Comparison of ENCODE assay signal across 8 cellular contexts in the genomic region with DNA sequence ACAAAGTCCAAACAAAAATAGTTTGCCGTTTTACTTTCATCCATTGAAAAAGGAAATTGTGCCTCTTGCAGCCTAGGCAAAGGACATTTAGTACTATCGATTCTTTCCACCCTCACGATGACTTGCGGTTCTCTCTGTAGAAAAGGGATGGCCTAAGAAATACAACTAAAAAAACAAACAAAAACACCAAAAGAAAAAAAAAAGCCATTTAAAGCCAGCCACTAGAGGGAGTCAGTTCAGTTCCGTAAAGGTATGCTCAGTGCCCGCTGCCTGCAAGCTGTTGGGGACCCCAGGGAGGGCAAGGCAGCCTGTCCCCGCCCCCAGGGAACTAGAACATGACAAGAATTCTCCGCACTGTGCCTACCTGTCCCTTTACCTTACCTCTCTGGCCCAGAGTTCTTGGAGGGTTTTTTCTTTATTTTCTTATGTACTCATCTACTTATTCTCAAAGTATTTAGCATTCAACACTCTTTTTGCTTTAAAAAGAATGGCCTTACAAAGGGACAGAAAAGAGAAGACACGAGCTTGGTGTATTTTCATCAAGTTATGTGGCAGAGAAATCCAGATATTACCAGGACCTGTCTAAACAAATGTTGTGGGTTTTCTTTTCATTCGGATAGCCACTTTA. TPM values are rescaled to one million over a fixed set of nuclear protein-coding genes. Genes with fewer than 3 reads are reported as not detected.
DNase-seq lines count a peak whose midpoint lies in the region; ATAC-seq and TF ChIP-seq lines count a peak whose summit lies in the region.

No MANE protein-coding gene starts in this region.

- intact Hi-C loops in Caco-2 (cut with micrococcal nuclease; ENCODE audit: unreplicated experiment), result loop anchor here (1.0 to 5.0 kb wide), 2 partner anchors 33 to 376 kb away; no protein-coding TSS in a partner anchor

- no peak overlapping the region for H3K27ac Mint-ChIP-seq in Caco-2 (ENCODE audit: unreplicated experiment)

- H3K9me3 Mint-ChIP-seq in Caco-2 (ENCODE audit: unreplicated experiment), result no peaks in the 10 kb centered on the region
- no peaks in the 10 kb centered on the region for H3K9me3 Mint-ChIP-seq in activated T-cell treated with anti-CD3 and anti-CD28 coated beads, Interleukin-2, amount 50 U/mL, for 4 hours

- no peaks in the 10 kb centered on the region for H3K36me3 ChIP-seq in Caco-2 (ENCODE audit: control insufficient read depth, insufficient read depth, low read length)

- BruUV-seq in Caco-2 (replicated peaks; lab: Mats Ljungman, UMichigan), result no TSS peak

- POLR2A ChIA-PET in Caco-2 (lab: Charles Lee), result no interaction called here

- peaks cover 7% of the 10 kb centered on the region for H3K4me1 Mint-ChIP-seq in Caco-2 (ENCODE audit: low read depth, unreplicated experiment)
- peaks cover 3% of the 10 kb centered on the region for H3K4me1 Mint-ChIP-seq in activated T-cell treated with anti-CD3 and anti-CD28 coated beads, Interleukin-2, amount 50 U/mL, for 4 hours (ENCODE audit: low read depth)

- CTCF ChIA-PET in Caco-2 (lab: Charles Lee), result interaction anchor here (0.6 to 1.2 kb wide), 5 partner anchors 10 to 243 kb away, joined by 3 to 11 read pairs (median 4); no protein-coding TSS in a partner anchor

- no peaks in the 10 kb centered on the region for H3K27me3 ChIP-seq in Caco-2 (replicated peaks; ENCODE audit: control insufficient read depth, insufficient read depth, low read length)

- H3K36me3 Mint-ChIP-seq in Caco-2 (ENCODE audit: insufficient read depth, unreplicated experiment), result no peaks in the 10 kb centered on the region
- no peaks in the 10 kb centered on the region for H3K36me3 Mint-ChIP-seq in activated T-cell treated with anti-CD3 and anti-CD28 coated beads, Interleukin-2, amount 50 U/mL, for 4 hours (ENCODE audit: insufficient read depth)

- peak; percentile 63 for ATAC-seq in GM21723 (IDR thresholded peaks at IDR 0.05; ENCODE audit: unreplicated experiment)
- peak; percentile 53 to 59 for ATAC-seq in activated T-cell treated with anti-CD3 and anti-CD28 coated beads, Interleukin-2, amount 50 U/mL, for 4 hours
- no peak for ATAC-seq in GM21367 (IDR thresholded peaks at IDR 0.05; ENCODE audit: unreplicated experiment)
- ATAC-seq in omental fat pad (ENCODE audit: low FRiP score), result no peak

- no peaks in the 10 kb centered on the region for H3K9me3 ChIP-seq in Caco-2

- no peaks in the 10 kb centered on the region for H3K4me1 ChIP-seq in Caco-2

- peak; percentile 73 to 75 for TF ChIP-seq CTCF in Caco-2 (IDR thresholded peaks at IDR 0.05; ENCODE audit: insufficient read depth in 1 of 2, low read depth in 1 of 2, low read length in 1 of 2, severe bottlenecking in 1 of 2, unreplicated experiment in 1 of 2)
- peak; percentile 79 for TF ChIP-seq CTCF in retinal pigment epithelial cell (conservative IDR thresholded peaks at IDR 0.05; ENCODE audit: low read depth, low read length)
- no peak for TF ChIP-seq CTCF in omental fat pad (IDR thresholded peaks at IDR 0.05)

- H3K27me3 Mint-ChIP-seq in Caco-2 (ENCODE audit: insufficient read depth, unreplicated experiment), result no peaks in the 10 kb centered on the region
- H3K27me3 Mint-ChIP-seq in activated T-cell treated with anti-CD3 and anti-CD28 coated beads, Interleukin-2, amount 50 U/mL, for 4 hours (ENCODE audit: low read depth), result peaks cover 23% of the 10 kb centered on the region

- no peak overlapping the region for H3K4me3 Mint-ChIP-seq in Caco-2 (ENCODE audit: unreplicated experiment)
- H3K4me3 Mint-ChIP-seq in activated T-cell treated with anti-CD3 and anti-CD28 coated beads, Interleukin-2, amount 50 U/mL, for 4 hours, result no peak overlapping the region

- H3K4me3 ChIP-seq in Caco-2 (ENCODE audit: low read depth, low read length) (no peak overlapping the region), retinal pigment epithelial cell (ENCODE audit: low read length) (no peak overlapping the region)

- DNase-seq in Caco-2 (peak; percentile 55 to 69), NOMO-1 treated with DMSO at 0.1 percent for 48 hours (lab: John Stamatoyannopoulos, UW; ENCODE audit: unreplicated experiment) (peak; percentile 48), germinal center (ENCODE audit: low spot score) (peak; percentile 76), retinal pigment epithelial cell (ENCODE audit: low read depth) (no peak), omental fat pad (ENCODE audit: low spot score) (no peak)
- peak; percentile 24 for DNase-seq in activated T-cell treated with anti-CD3 and anti-CD28 coated beads, Interleukin-2, amount 50 U/mL, for 4 hours

RNA-seq across cellular contexts. Expression of gene NR2E3, which starts 29.9 kb away (rescaled TPM):
- not detected in 2 replicates for total RNA-seq in Caco-2 (2022)
- total RNA-seq in activated T-cell treated with anti-CD3 and anti-CD28 coated beads, Interleukin-2, amount 50 U/mL, for 4 hours, result not detected
- total RNA-seq in omental fat pad, result under 1 TPM in 2 of 4 donors, not detected in 2; 0.24 to 0.56 TPM

Comparison
In these comparisons a context has a peak if more than half of its experiments do, and no peak if none do; other contexts are left out.
1. DNase-seq: peak in Caco-2 (2 of 2), NOMO-1 treated with DMSO at 0.1 percent for 48 hours (single experiment), activated T-cell treated with anti-CD3 and anti-CD28 coated beads, Interleukin-2, amount 50 U/mL, for 4 hours (single experiment) and germinal center (single experiment); none in retinal pigment epithelial cell (single experiment) and omental fat pad (single experiment).
2. CTCF ChIP-seq: peak in Caco-2 (2 of 2) and retinal pigment epithelial cell (single experiment); none in omental fat pad (0 of 3).
3. ATAC-seq: peak in GM21723 (single experiment) and activated T-cell treated with anti-CD3 and anti-CD28 coated beads, Interleukin-2, amount 50 U/mL, for 4 hours (2 of 2); none in GM21367 (single experiment) and omental fat pad (single experiment).